8 cellular contexts compared by ENCODE assay signal in the genomic region with DNA sequence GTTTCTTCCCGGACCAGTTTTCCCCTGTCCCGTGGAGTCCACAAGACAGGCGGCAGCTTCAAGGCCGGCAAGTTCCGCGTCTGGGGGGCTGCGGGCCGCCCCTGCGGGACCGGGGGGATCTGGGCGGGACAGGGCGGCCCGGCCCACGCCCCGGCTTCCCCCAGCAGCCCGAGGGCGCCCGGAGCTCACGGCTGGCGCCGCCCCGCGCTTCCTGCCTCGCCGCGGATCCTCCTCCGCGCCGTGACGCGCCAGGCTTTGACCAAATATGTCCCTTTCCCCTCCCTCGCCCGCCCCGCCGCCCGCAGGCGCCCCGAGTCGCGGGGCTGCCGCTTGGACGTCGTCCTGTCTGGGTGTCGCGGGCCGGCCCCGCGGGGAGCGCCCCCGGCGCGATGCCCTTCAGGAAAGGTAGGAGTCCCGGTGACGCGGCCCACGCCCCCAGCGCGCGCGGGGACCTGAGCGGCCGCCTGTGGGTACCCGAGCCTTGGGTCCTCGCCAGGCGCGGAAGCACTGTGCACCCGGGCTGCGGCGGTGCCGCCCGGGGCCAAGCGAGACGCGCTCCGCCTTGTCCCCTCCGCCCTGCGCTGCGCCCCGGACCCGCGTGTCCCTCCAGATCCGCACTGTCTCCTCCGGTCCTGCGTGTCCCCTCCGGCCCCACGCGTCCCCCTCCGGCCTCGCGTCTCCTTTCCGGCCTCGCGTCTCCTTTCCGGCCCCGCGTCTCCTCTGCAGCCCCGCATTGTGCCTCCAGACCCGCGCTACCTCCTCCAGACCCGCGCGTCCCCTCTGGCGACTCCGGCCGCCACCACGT. TPM values are rescaled to one million over a fixed set of nuclear protein-coding genes. Genes with fewer than 3 reads are reported as not detected.
A peak's percentile ranks its signal among the peaks of the same experiment; 100 is the strongest.
DNase-seq lines count a peak whose midpoint lies in the region; ATAC-seq, FAIRE-seq and TF ChIP-seq lines count a peak whose summit lies in the region.

No MANE protein-coding gene starts in this region.

- H3K27me3 Mint-ChIP-seq in memory B cell: no peaks in the 10 kb centered on the region

- TF ChIP-seq RAD21 in A549 (conservative IDR thresholded peaks at IDR 0.05 in 1 of 2, IDR thresholded peaks at IDR 0.05 in 1 of 2): no peak

- TF ChIP-seq POLR2A in A549 (IDR thresholded peaks at IDR 0.05; ENCODE audit: low read length): peak; percentile 52

- FAIRE-seq in A549 (lab: Jason Lieb, UNC): no peak

- POLR2A ChIA-PET in A549 (lab: Yijun Ruan, JAX): interaction anchor here (0.5 to 1.4 kb wide), 7 partner anchors 10 to 264 kb away, joined by 3 to 7 read pairs (median 3); no protein-coding TSS in a partner anchor

- H3K4me1 Mint-ChIP-seq in memory B cell: peaks cover 52% of the 10 kb centered on the region

- DNase-seq in A549 (ENCODE audit: low read depth in 1 of 2, low spot score in 1 of 2) (peak; percentile 73 to 77), NCI-H748 (lab: John Stamatoyannopoulos, UW; ENCODE audit: unreplicated experiment) (peak; percentile 71), memory B cell (ENCODE audit: low spot score in 2 of 2) (peak; percentile 77 to 88)
- peak; percentile 59 to 82 for DNase-seq in activated CD8-positive, alpha-beta memory T cell treated with anti-CD3 and anti-CD28 coated beads for 1 hour (ENCODE audit: extremely low read depth in 1 of 2, low read depth in 1 of 2)
- DNase-seq in effector CD8-positive, alpha-beta T cell (lab: John Stamatoyannopoulos, UW): peak; percentile 76
- DNase-seq in stimulated activated CD8-positive, alpha-beta memory T cell treated with anti-CD3 and anti-CD28 coated beads, Interleukin-12 subunit alpha, Interleukin-12 subunit beta, amount 100 ng/mL, for 1 hour (ENCODE audit: low read depth): peak; percentile 78

- H3K4me2 ChIP-seq in A549: peak overlapping the region; percentile 83

- H3K9me3 Mint-ChIP-seq in memory B cell: no peaks in the 10 kb centered on the region

- H3K4me1 ChIP-seq in A549: peaks cover 22% of the 10 kb centered on the region

- 2% methylated on average over 20 of the region's 106 CpGs for WGBS in A549 (ENCODE audit: missing lambda C conversion rate)

- peak overlapping the region; percentile 91 for H3K4me3 Mint-ChIP-seq in memory B cell

- no peaks in the 10 kb centered on the region for H3K36me3 Mint-ChIP-seq in memory B cell

- peak overlapping the region; percentile 88 to 92 for H3K27ac ChIP-seq in A549

- peak overlapping the region; percentile 78 for H3K27ac Mint-ChIP-seq in memory B cell

- no peak for TF ChIP-seq EP300 in A549 (IDR thresholded peaks at IDR 0.05)

- H3K9me3 ChIP-seq in A549: no peaks in the 10 kb centered on the region

- ATAC-seq in A549: peak; percentile 89 to 91
- peak; percentile 61 for ATAC-seq in GM18520 (IDR thresholded peaks at IDR 0.05; ENCODE audit: unreplicated experiment)
- peak; percentile 76 for ATAC-seq in HG03045 (IDR thresholded peaks at IDR 0.05; ENCODE audit: unreplicated experiment)
- ATAC-seq in memory B cell (ENCODE audit: low read depth): peak; percentile 86

- CTCF ChIA-PET in A549 (lab: Yijun Ruan, JAX): interaction anchor here (0.7 to 1.8 kb wide), 6 partner anchors 13 to 257 kb away, joined by 3 to 9 read pairs (median 4); a partner anchor contains a TSS

- no peak for TF ChIP-seq CTCF in A549 (IDR thresholded peaks at IDR 0.05)

- peak overlapping the region; percentile 92 for H3K4me3 ChIP-seq in A549

TF ChIP-seq in A549, 52 proteins besides CTCF, POLR2A, EP300 and RAD21 (continues in another document):
- no peak for TF ChIP-seq TP53 (CRISPR knock-in tag; IDR thresholded peaks at IDR 0.05)
- TF ChIP-seq EHMT2 (IDR thresholded peaks at IDR 0.05; ENCODE audit: low read depth): no peak
- TF ChIP-seq, protein P1, sequence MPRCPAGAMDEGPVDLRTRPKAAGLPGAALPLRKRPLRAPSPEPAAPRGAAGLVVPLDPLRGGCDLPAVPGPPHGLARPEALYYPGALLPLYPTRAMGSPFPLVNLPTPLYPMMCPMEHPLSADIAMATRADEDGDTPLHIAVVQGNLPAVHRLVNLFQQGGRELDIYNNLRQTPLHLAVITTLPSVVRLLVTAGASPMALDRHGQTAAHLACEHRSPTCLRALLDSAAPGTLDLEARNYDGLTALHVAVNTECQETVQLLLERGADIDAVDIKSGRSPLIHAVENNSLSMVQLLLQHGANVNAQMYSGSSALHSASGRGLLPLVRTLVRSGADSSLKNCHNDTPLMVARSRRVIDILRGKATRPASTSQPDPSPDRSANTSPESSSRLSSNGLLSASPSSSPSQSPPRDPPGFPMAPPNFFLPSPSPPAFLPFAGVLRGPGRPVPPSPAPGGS (IDR thresholded peaks at IDR 0.05): peak; percentile 69
- TF ChIP-seq, protein P2, sequence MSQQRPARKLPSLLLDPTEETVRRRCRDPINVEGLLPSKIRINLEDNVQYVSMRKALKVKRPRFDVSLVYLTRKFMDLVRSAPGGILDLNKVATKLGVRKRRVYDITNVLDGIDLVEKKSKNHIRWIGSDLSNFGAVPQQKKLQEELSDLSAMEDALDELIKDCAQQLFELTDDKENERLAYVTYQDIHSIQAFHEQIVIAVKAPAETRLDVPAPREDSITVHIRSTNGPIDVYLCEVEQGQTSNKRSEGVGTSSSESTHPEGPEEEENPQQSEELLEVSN (IDR thresholded peaks at IDR 0.05; ENCODE audit: borderline replicate concordance, low read depth): no peak; the same call in none of the 2 replicates
- TF ChIP-seq TFCP2L1 (CRISPR knock-in tag; IDR thresholded peaks at IDR 0.05): no peak
- no peak for TF ChIP-seq CEBPB (IDR thresholded peaks at IDR 0.05)
- TF ChIP-seq CHD4 (IDR thresholded peaks at IDR 0.05; ENCODE audit: borderline replicate concordance): no peak
- TF ChIP-seq HEYL (CRISPR knock-in tag; IDR thresholded peaks at IDR 0.05): no peak
- TF ChIP-seq PHF8 (IDR thresholded peaks at IDR 0.05; ENCODE audit: borderline replicate concordance, low read depth): peak; percentile 90
- TF ChIP-seq, protein P3, sequence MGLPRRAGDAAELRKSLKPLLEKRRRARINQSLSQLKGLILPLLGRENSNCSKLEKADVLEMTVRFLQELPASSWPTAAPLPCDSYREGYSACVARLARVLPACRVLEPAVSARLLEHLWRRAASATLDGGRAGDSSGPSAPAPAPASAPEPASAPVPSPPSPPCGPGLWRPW (IDR thresholded peaks at IDR 0.05): no peak
- no peak for TF ChIP-seq HDAC2 (IDR thresholded peaks at IDR 0.05)
- TF ChIP-seq, protein P4, sequence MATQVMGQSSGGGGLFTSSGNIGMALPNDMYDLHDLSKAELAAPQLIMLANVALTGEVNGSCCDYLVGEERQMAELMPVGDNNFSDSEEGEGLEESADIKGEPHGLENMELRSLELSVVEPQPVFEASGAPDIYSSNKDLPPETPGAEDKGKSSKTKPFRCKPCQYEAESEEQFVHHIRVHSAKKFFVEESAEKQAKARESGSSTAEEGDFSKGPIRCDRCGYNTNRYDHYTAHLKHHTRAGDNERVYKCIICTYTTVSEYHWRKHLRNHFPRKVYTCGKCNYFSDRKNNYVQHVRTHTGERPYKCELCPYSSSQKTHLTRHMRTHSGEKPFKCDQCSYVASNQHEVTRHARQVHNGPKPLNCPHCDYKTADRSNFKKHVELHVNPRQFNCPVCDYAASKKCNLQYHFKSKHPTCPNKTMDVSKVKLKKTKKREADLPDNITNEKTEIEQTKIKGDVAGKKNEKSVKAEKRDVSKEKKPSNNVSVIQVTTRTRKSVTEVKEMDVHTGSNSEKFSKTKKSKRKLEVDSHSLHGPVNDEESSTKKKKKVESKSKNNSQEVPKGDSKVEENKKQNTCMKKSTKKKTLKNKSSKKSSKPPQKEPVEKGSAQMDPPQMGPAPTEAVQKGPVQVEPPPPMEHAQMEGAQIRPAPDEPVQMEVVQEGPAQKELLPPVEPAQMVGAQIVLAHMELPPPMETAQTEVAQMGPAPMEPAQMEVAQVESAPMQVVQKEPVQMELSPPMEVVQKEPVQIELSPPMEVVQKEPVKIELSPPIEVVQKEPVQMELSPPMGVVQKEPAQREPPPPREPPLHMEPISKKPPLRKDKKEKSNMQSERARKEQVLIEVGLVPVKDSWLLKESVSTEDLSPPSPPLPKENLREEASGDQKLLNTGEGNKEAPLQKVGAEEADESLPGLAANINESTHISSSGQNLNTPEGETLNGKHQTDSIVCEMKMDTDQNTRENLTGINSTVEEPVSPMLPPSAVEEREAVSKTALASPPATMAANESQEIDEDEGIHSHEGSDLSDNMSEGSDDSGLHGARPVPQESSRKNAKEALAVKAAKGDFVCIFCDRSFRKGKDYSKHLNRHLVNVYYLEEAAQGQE (IDR thresholded peaks at IDR 0.05): no peak
- no peak for TF ChIP-seq HOXB13 (CRISPR knock-in tag; IDR thresholded peaks at IDR 0.05; ENCODE audit: low read depth)
- TF ChIP-seq, protein P5, sequence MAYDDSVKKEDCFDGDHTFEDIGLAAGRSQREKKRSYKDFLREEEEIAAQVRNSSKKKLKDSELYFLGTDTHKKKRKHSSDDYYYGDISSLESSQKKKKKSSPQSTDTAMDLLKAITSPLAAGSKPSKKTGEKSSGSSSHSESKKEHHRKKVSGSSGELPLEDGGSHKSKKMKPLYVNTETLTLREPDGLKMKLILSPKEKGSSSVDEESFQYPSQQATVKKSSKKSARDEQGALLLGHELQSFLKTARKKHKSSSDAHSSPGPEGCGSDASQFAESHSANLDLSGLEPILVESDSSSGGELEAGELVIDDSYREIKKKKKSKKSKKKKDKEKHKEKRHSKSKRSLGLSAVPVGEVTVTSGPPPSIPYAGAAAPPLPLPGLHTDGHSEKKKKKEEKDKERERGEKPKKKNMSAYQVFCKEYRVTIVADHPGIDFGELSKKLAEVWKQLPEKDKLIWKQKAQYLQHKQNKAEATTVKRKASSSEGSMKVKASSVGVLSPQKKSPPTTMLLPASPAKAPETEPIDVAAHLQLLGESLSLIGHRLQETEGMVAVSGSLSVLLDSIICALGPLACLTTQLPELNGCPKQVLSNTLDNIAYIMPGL (CRISPR knock-in tag; IDR thresholded peaks at IDR 0.05; ENCODE audit: borderline replicate concordance): peak; percentile 33; the same call in 1 of the 2 replicates
- TF ChIP-seq JUN (IDR thresholded peaks at IDR 0.05): peak in 1 of 2 experiments; percentile 41; a peak in 3 of 5 replicates
- 0 out of 2 replicates have a peak, but pooled peaks have one; percentile 10 for TF ChIP-seq GATA3 (IDR thresholded peaks at IDR 0.05; ENCODE audit: borderline replicate concordance)
- no peak for TF ChIP-seq RARB (CRISPR knock-in tag; IDR thresholded peaks at IDR 0.05)

RNA-seq across cellular contexts. Expression of a gene that starts 56.0 kb away (rescaled TPM):
- polyA plus RNA-seq in A549 (2011; rRNA removed) (68.0 and 75.2 TPM in 2 replicates), A549 (2017; fragmentation: RNase III; extraction: RNeasy Plus Mini Kit Qiagen cat#74134 plus additional on column Dnase treatment) (121 to 131 TPM (median 124 TPM) in 3 replicates)
- polyA plus RNA-seq in A549 (2012; cell fraction: cytosol; rRNA removed): 42.8 and 47.4 TPM in 2 replicates
- polyA plus RNA-seq in A549 (2012; cell fraction: nucleus; rRNA removed): 52.2 and 80.4 TPM in 2 replicates
- 20.4 and 25.5 TPM in 2 replicates for polyA minus RNA-seq in A549 (2011; rRNA and poly(A)+ RNA removed)

RNA-seq across cellular contexts. Expression of a gene that starts 57.9 kb away (rescaled TPM):
- polyA plus RNA-seq in A549 (2011; rRNA removed) (139 and 151 TPM in 2 replicates), A549 (2017; fragmentation: RNase III; extraction: RNeasy Plus Mini Kit Qiagen cat#74134 plus additional on column Dnase treatment) (200 to 232 TPM (median 220 TPM) in 3 replicates)
- 236 and 256 TPM in 2 replicates for polyA plus RNA-seq in A549 (2012; cell fraction: cytosol; rRNA removed)
- polyA plus RNA-seq in A549 (2012; cell fraction: nucleus; rRNA removed): 551 and 642 TPM in 2 replicates
- polyA minus RNA-seq in A549 (2011; rRNA and poly(A)+ RNA removed): 127 and 177 TPM in 2 replicates

Comparison
In these comparisons a context has a peak if more than half of its experiments do, and no peak if none do; other contexts are left out.
1. Peak in every context shown above with its lines: DNase-seq, ATAC-seq, H3K4me3 ChIP-seq and H3K27ac ChIP-seq.